1 cellular context compared by ENCODE assay signal in genomic region chr3:52536369-52537164, GRCh38.
A peak's percentile ranks its signal among the peaks of the same experiment; 100 is the strongest.
TF ChIP-seq lines count a peak whose summit lies in the region.

TSS of gene UQCC5 (plus strand) at chr3:52536605. CDS start at chr3:52536756, 151 bp downstream.

TF ChIP-seq in HepG2, 621 proteins besides CTCF, POLR2A, EP300 and RAD21 (continued from another document and continues in another):
- TF ChIP-seq ZBTB44 (CRISPR knock-in tag; IDR thresholded peaks at IDR 0.05): no peak
- peak; percentile 90 for TF ChIP-seq NR0B2 (CRISPR knock-in tag; IDR thresholded peaks at IDR 0.05)
- no peak for TF ChIP-seq ATRX (CRISPR knock-in tag; IDR thresholded peaks at IDR 0.05; ENCODE audit: borderline replicate concordance)
- no peak for TF ChIP-seq NFRKB (IDR thresholded peaks at IDR 0.05)
- TF ChIP-seq BCL3 (CRISPR knock-in tag; IDR thresholded peaks at IDR 0.05): peak; percentile 84; the same call in 1 of the 2 replicates
- TF ChIP-seq MAFK (conservative IDR thresholded peaks at IDR 0.05 in 1 of 2, IDR thresholded peaks at IDR 0.05 in 1 of 2; ENCODE audit: low read length in 2 of 2): no peak
- TF ChIP-seq ZNF232 (CRISPR knock-in tag; IDR thresholded peaks at IDR 0.05; ENCODE audit: borderline replicate concordance): peak; percentile 61; the same call in 1 of the 2 replicates
- peak; percentile 91 for TF ChIP-seq HDAC1 (CRISPR knock-in tag; IDR thresholded peaks at IDR 0.05)
- TF ChIP-seq FUBP1 (CRISPR knock-in tag; IDR thresholded peaks at IDR 0.05; ENCODE audit: borderline replicate concordance): no peak
- peak; percentile 93 for TF ChIP-seq MAX (IDR thresholded peaks at IDR 0.05)
- peak; percentile 88 for TF ChIP-seq ZSCAN21 (CRISPR knock-in tag; IDR thresholded peaks at IDR 0.05; ENCODE audit: borderline replicate concordance)
- no peak for TF ChIP-seq ZNF7 (CRISPR knock-in tag; IDR thresholded peaks at IDR 0.05)
- no peak for TF ChIP-seq ATM (IDR thresholded peaks at IDR 0.05; ENCODE audit: borderline replicate concordance)
- TF ChIP-seq SCMH1 (CRISPR knock-in tag; IDR thresholded peaks at IDR 0.05; ENCODE audit: borderline replicate concordance): no peak
- TF ChIP-seq KDM5B (CRISPR knock-in tag; IDR thresholded peaks at IDR 0.05; ENCODE audit: borderline replicate concordance): peak; percentile 89
- TF ChIP-seq HBP1 (CRISPR knock-in tag; IDR thresholded peaks at IDR 0.05; ENCODE audit: low read depth): no peak; the same call in 1 of the 2 replicates
- no peak for TF ChIP-seq CEBPB (IDR thresholded peaks at IDR 0.05; ENCODE audit: borderline replicate concordance, low read depth, low read length)
- no peak; the same call in none of the 2 replicates for TF ChIP-seq ZBTB14 (CRISPR knock-in tag; IDR thresholded peaks at IDR 0.05)
- TF ChIP-seq ZKSCAN5 (CRISPR knock-in tag; IDR thresholded peaks at IDR 0.05): no peak
- TF ChIP-seq IRX3 (CRISPR knock-in tag; IDR thresholded peaks at IDR 0.05; ENCODE audit: borderline replicate concordance, low read depth): peak; percentile 29; the same call in 1 of the 2 replicates
- TF ChIP-seq ZFP36L1 (CRISPR knock-in tag; IDR thresholded peaks at IDR 0.05): peak; percentile 13; the same call in 1 of the 2 replicates
- TF ChIP-seq RXRA (CRISPR knock-in tag; IDR thresholded peaks at IDR 0.05): peak; percentile 69
- TF ChIP-seq TFDP1 (CRISPR knock-in tag; IDR thresholded peaks at IDR 0.05; ENCODE audit: borderline replicate concordance): peak; percentile 86
- no peak for TF ChIP-seq ZBTB21 (CRISPR knock-in tag; IDR thresholded peaks at IDR 0.05)
- TF ChIP-seq MLLT10 (CRISPR knock-in tag; IDR thresholded peaks at IDR 0.05): no peak
- peak; percentile 79 for TF ChIP-seq ARNTL (CRISPR knock-in tag; IDR thresholded peaks at IDR 0.05)
- no peak for TF ChIP-seq TIGD3 (CRISPR knock-in tag; IDR thresholded peaks at IDR 0.05; ENCODE audit: borderline replicate concordance)
- no peak for TF ChIP-seq RFX1 (IDR thresholded peaks at IDR 0.05)
- no peak; the same call in none of the 2 replicates for TF ChIP-seq HIVEP1 (CRISPR knock-in tag; IDR thresholded peaks at IDR 0.05)
- peak; percentile 29 for TF ChIP-seq YY1 (IDR thresholded peaks at IDR 0.05; ENCODE audit: insufficient read depth, insufficient replicate concordance, low read depth, low read length)
- peak; percentile 30; the same call in 1 of the 2 replicates for TF ChIP-seq MIXL1 (CRISPR knock-in tag; IDR thresholded peaks at IDR 0.05)
- TF ChIP-seq ZNF646 (CRISPR knock-in tag; IDR thresholded peaks at IDR 0.05): peak; percentile 35; the same call in 1 of the 2 replicates
- TF ChIP-seq ZNF589 (CRISPR knock-in tag; conservative IDR thresholded peaks at IDR 0.05): 0 out of 2 replicates have a peak, but pooled peaks have one; percentile 45
- no peak for TF ChIP-seq ZNF24 (IDR thresholded peaks at IDR 0.05)
- TF ChIP-seq ZNF263 (CRISPR knock-in tag; IDR thresholded peaks at IDR 0.05): peak; percentile 59
- TF ChIP-seq FOSL2 (CRISPR knock-in tag; IDR thresholded peaks at IDR 0.05): peak; percentile 42
- TF ChIP-seq ZSCAN5A (CRISPR knock-in tag; IDR thresholded peaks at IDR 0.05; ENCODE audit: borderline replicate concordance): 0 out of 2 replicates have a peak, but pooled peaks have one; percentile 13
- TF ChIP-seq ZSCAN20 (CRISPR knock-in tag; IDR thresholded peaks at IDR 0.05; ENCODE audit: borderline replicate concordance): no peak
- peak; percentile 56; the same call in 1 of the 2 replicates for TF ChIP-seq ZFP37 (CRISPR knock-in tag; IDR thresholded peaks at IDR 0.05; ENCODE audit: borderline replicate concordance)
- TF ChIP-seq TAF15 (IDR thresholded peaks at IDR 0.05; ENCODE audit: low read depth, low read length, poor library complexity, severe bottlenecking): no peak
- peak; percentile 98 for TF ChIP-seq ZSCAN25 (CRISPR knock-in tag; IDR thresholded peaks at IDR 0.05)
- no peak for TF ChIP-seq MAF1 (CRISPR knock-in tag; IDR thresholded peaks at IDR 0.05; ENCODE audit: borderline replicate concordance)
- no peak for TF ChIP-seq MBNL3 (CRISPR knock-in tag; conservative IDR thresholded peaks at IDR 0.05)
- TF ChIP-seq GATAD2A (CRISPR knock-in tag; IDR thresholded peaks at IDR 0.05): no peak
